1 cellular context compared by ENCODE assay signal in the genomic region with DNA sequence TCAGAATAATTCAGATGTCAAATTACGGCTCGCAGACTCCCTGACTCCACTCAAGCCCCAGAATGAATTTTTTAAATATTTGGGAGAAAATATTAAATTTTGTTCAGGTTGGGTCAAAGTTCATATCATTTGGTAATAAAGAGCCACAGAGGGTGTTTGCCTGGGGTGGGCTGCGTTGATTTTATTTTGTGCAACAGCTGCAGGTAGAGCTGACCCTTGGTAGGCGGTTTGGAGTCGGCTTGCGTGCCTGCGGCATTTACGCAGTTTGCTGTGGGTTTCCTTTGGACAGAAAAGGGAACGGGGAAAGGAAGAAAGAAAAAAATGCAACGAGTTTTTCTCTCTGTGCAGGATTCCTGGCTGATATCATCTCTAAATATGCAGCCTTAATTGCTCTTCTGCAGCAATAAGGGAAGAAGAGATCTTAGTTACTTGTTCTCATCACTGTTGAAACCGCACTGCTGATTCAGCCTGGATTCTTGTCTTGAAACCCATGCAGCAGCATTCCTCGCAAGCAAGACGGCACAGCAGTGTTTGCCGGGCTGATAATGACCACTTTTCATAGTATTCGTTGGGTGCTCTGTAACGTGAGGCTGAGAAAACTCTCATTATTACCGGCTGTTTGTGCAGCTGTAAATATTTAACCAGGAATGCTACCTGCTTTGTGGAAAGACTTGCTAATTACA.
A peak's percentile ranks its signal among the peaks of the same experiment; 100 is the strongest.
TF ChIP-seq lines count a peak whose summit lies in the region.

No MANE protein-coding gene starts in this region.

TF ChIP-seq in HepG2, 621 proteins besides CTCF, POLR2A, EP300 and RAD21 (continued from another document):
- TF ChIP-seq MAFF (IDR thresholded peaks at IDR 0.05; ENCODE audit: low read depth, low read length) (no peak), PRPF4 (IDR thresholded peaks at IDR 0.05; ENCODE audit: low read depth, low read length, poor library complexity, severe bottlenecking) (no peak), NR2F6 (IDR thresholded peaks at IDR 0.05) (no peak), NR2F6 (CRISPR knock-in tag; IDR thresholded peaks at IDR 0.05) (peak; percentile 17; the same call in 1 of the 2 replicates)
- TF ChIP-seq, protein P1, sequence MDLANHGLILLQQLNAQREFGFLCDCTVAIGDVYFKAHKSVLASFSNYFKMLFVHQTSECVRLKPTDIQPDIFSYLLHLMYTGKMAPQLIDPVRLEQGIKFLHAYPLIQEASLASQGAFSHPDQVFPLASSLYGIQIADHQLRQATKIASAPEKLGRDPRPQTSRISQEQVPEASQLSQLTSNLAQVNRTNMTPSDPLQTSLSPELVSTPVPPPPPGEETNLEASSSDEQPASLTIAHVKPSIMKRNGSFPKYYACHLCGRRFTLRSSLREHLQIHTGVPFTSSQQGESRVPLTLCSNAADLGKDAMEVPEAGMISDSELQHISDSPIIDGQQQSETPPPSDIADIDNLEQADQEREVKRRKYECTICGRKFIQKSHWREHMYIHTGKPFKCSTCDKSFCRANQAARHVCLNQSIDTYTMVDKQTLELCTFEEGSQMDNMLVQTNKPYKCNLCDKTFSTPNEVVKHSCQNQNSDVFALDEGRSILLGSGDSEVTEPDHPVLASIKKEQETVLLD (CRISPR knock-in tag; IDR thresholded peaks at IDR 0.05; ENCODE audit: low read depth) = no peak
